ENCODE assay signal across 8 cellular contexts in genomic region chr9:113682297-113682771, GRCh38.
DNase-seq lines count a peak whose midpoint lies in the region; ATAC-seq, FAIRE-seq and TF ChIP-seq lines count a peak whose summit lies in the region.

No MANE protein-coding gene starts in this region.

- peak; percentile 42 for TF ChIP-seq RAD21 in GM12878 (IDR thresholded peaks at IDR 0.05; ENCODE audit: insufficient read depth, low read depth, low read length)

- H3K27me3 Mint-ChIP-seq in stimulated activated memory B cell treated with anti-CD40 and anti-IgM and Interleukin-4, amounts not matched to agents 10 μg/mL and 1 μg/mL and 100 μg/mL, for 72 hours: peaks cover 89% of the 10 kb centered on the region

- ATAC-seq in GM12878 (no peak), sciatic nerve (peak; percentile 71), HG03175 (IDR thresholded peaks at IDR 0.05; ENCODE audit: unreplicated experiment) (no peak)
- no peak for ATAC-seq in stimulated activated memory B cell treated with anti-CD40 and anti-IgM and Interleukin-4, amounts not matched to agents 10 μg/mL and 1 μg/mL and 100 μg/mL, for 72 hours

- no peaks in the 10 kb centered on the region for H4K20me1 ChIP-seq in GM12878 (ENCODE audit: control insufficient read depth, insufficient read depth)

- H3K4me1 ChIP-seq in GM12878 (ENCODE audit: control insufficient read depth, insufficient read depth, low read length): no peaks in the 10 kb centered on the region

- H2AFZ ChIP-seq in GM12878 (ENCODE audit: control insufficient read depth, low read depth, low read length): no peak overlapping the region

- no peak overlapping the region for H3K4me3 ChIP-seq in GM12878

- H3K36me3 ChIP-seq in GM12878 (ENCODE audit: control insufficient read depth in 2 of 2, insufficient read depth in 2 of 2, low read length in 1 of 2): no peaks in the 10 kb centered on the region

- TF ChIP-seq CTCF in GM12878 (IDR thresholded peaks at IDR 0.05 in 2 of 3, conservative IDR thresholded peaks at IDR 0.05 in 1 of 3; ENCODE audit: control insufficient read depth in 2 of 3, extremely low read depth in 1 of 3, insufficient read depth in 1 of 3, low read depth in 3 of 3, low read length in 3 of 3): peak; percentile 71 to 89 (median 87)

- H3K79me2 ChIP-seq in GM12878 (ENCODE audit: control insufficient read depth, insufficient read depth, low read length): no peaks in the 10 kb centered on the region

- TF ChIP-seq POLR2A in GM12878 (IDR thresholded peaks at IDR 0.05; ENCODE audit: low read depth, low read length): no peak

- RAD21 ChIA-PET in GM12878 (lab: Charles Lee; ENCODE audit: unreplicated experiment): interaction anchor here (1.0 to 1.3 kb wide), 2 partner anchors 25 to 27 kb away, joined by 3 to 5 read pairs; no protein-coding TSS in a partner anchor

- CTCF ChIA-PET in GM12878 (lab: Yijun Ruan, JAX): interaction anchor here (0.8 to 1.3 kb wide), 3 partner anchors 10 to 25 kb away, joined by 3 to 6 read pairs (median 3); no protein-coding TSS in a partner anchor

- in situ Hi-C loops in KBM-7 (cut with MboI; ENCODE audit: low pct_unique_long_range_greater_than_20kb, low sequenced_read_pairs) (no loop called here), GM12878 (cut with MboI) (no loop called here)

- intact Hi-C loops in GM12878 (cut with micrococcal nuclease; ENCODE audit: unreplicated experiment) (no loop called here), sciatic nerve (cut with DNase I) (no loop called here)

- H3K4me2 ChIP-seq in GM12878 (ENCODE audit: control insufficient read depth, insufficient read depth): no peak overlapping the region

- H3K27ac Mint-ChIP-seq in stimulated activated memory B cell treated with anti-CD40 and anti-IgM and Interleukin-4, amounts not matched to agents 10 μg/mL and 1 μg/mL and 100 μg/mL, for 72 hours: no peak overlapping the region

- WGBS in GM12878 (ENCODE audit: insufficient coverage, insufficient replicate concordance, low lambda C conversion rate, missing lambda C conversion rate): 2% methylated on average over 9 of the region's 9 CpGs

- no peak overlapping the region for H3K9ac ChIP-seq in GM12878 (ENCODE audit: control insufficient read depth, insufficient read depth, low read length)

- H3K9me3 ChIP-seq in GM12878 (replicated peaks; ENCODE audit: control insufficient read depth, insufficient read depth, low read length): no peaks in the 10 kb centered on the region

- peaks cover 7% of the 10 kb centered on the region for H3K4me1 Mint-ChIP-seq in stimulated activated memory B cell treated with anti-CD40 and anti-IgM and Interleukin-4, amounts not matched to agents 10 μg/mL and 1 μg/mL and 100 μg/mL, for 72 hours

- H3K4me3 Mint-ChIP-seq in stimulated activated memory B cell treated with anti-CD40 and anti-IgM and Interleukin-4, amounts not matched to agents 10 μg/mL and 1 μg/mL and 100 μg/mL, for 72 hours: no peak overlapping the region

- DNase-seq in DMS53 (lab: John Stamatoyannopoulos, UW) (peak; percentile 79), KBM-7 (peak; percentile 72), SHP77 (lab: John Stamatoyannopoulos, UW) (peak; percentile 23 to 36), GM12878 (ENCODE audit: low read depth, low spot score) (no peak), hippocampal formation (lab: John Stamatoyannopoulos, UW) (peak; percentile 32 to 50), sciatic nerve (ENCODE audit: low spot score) (peak; percentile 87)

- TF ChIP-seq EP300 in GM12878 (IDR thresholded peaks at IDR 0.05; ENCODE audit: borderline replicate concordance in 1 of 2, control insufficient read depth in 1 of 2, low read depth in 2 of 2, low read length in 2 of 2): no peak

- peaks cover 3 to 4% of the 10 kb centered on the region in 2 experiments; a peak in 2 of 4 replicates for H3K27me3 ChIP-seq in GM12878 (replicated peaks in 1 of 2; ENCODE audit: control insufficient read depth in 2 of 2, insufficient read depth in 2 of 2, low read length in 1 of 2)

- no peak overlapping the region for H3K27ac ChIP-seq in GM12878 (ENCODE audit: control insufficient read depth, insufficient read depth)

- SMC1A ChIA-PET in GM12878 (lab: Charles Lee; ENCODE audit: uncharacterized antibody, unreplicated experiment): interaction anchor here (1.0 kb wide), 1 partner anchor 49 kb away, joined by 3 read pairs; no protein-coding TSS in a partner anchor

- BruUV-seq in GM12878 (replicated peaks; lab: Mats Ljungman, UMichigan): no TSS peak

- H3K36me3 Mint-ChIP-seq in stimulated activated memory B cell treated with anti-CD40 and anti-IgM and Interleukin-4, amounts not matched to agents 10 μg/mL and 1 μg/mL and 100 μg/mL, for 72 hours: no peaks in the 10 kb centered on the region

- POLR2A ChIA-PET in GM12878 (lab: Charles Lee): no interaction called here

- FAIRE-seq in GM12878 (lab: Jason Lieb, UNC): peak; percentile 44

- peaks cover 10% of the 10 kb centered on the region for H3K9me3 Mint-ChIP-seq in stimulated activated memory B cell treated with anti-CD40 and anti-IgM and Interleukin-4, amounts not matched to agents 10 μg/mL and 1 μg/mL and 100 μg/mL, for 72 hours

TF ChIP-seq in GM12878, 131 proteins besides CTCF, POLR2A, EP300 and RAD21:
- TF ChIP-seq ATF7 (IDR thresholded peaks at IDR 0.05; ENCODE audit: low read depth) (no peak), BCL11A (IDR thresholded peaks at IDR 0.05; ENCODE audit: low read depth, low read length) (no peak), EZH2 (IDR thresholded peaks at IDR 0.05; ENCODE audit: borderline replicate concordance, control insufficient read depth, low read depth, low read length) (no peak), SUZ12 (IDR thresholded peaks at IDR 0.05; ENCODE audit: unreplicated experiment) (no peak), SMC3 (IDR thresholded peaks at IDR 0.05; ENCODE audit: borderline replicate concordance, low read length) (peak; percentile 54), RUNX3 (IDR thresholded peaks at IDR 0.05; ENCODE audit: low read length) (no peak), MEF2B (IDR thresholded peaks at IDR 0.05; ENCODE audit: partially characterized antibody, poor library complexity, severe bottlenecking) (no peak)
- TF ChIP-seq, protein P1, sequence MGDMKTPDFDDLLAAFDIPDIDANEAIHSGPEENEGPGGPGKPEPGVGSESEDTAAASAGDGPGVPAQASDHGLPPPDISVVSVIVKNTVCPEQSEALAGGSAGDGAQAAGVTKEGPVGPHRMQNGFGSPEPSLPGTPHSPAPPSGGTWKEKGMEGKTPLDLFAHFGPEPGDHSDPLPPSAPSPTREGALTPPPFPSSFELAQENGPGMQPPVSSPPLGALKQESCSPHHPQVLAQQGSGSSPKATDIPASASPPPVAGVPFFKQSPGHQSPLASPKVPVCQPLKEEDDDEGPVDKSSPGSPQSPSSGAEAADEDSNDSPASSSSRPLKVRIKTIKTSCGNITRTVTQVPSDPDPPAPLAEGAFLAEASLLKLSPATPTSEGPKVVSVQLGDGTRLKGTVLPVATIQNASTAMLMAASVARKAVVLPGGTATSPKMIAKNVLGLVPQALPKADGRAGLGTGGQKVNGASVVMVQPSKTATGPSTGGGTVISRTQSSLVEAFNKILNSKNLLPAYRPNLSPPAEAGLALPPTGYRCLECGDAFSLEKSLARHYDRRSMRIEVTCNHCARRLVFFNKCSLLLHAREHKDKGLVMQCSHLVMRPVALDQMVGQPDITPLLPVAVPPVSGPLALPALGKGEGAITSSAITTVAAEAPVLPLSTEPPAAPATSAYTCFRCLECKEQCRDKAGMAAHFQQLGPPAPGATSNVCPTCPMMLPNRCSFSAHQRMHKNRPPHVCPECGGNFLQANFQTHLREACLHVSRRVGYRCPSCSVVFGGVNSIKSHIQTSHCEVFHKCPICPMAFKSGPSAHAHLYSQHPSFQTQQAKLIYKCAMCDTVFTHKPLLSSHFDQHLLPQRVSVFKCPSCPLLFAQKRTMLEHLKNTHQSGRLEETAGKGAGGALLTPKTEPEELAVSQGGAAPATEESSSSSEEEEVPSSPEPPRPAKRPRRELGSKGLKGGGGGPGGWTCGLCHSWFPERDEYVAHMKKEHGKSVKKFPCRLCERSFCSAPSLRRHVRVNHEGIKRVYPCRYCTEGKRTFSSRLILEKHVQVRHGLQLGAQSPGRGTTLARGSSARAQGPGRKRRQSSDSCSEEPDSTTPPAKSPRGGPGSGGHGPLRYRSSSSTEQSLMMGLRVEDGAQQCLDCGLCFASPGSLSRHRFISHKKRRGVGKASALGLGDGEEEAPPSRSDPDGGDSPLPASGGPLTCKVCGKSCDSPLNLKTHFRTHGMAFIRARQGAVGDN (IDR thresholded peaks at IDR 0.05): no peak
